In genomic region chr16:29638751-29639150, GRCh38 we compare ENCODE assay signal across 4 cellular contexts. TPM values are rescaled to one million over a fixed set of nuclear protein-coding genes. Genes with fewer than 3 reads are reported as not detected.
"Had no signal": no experiment of that assay in that cellular context is flagged by ENCODE, and none has a peak within 500 bp of the region (broad histone marks: within the 10 kb centered on the region; RNA-seq: fewer than 3 reads in every experiment).

No MANE protein-coding gene starts in this region.

RNA-seq across cellular contexts. Expression of gene SPN, which starts 24.3 kb away (rescaled TPM):
- total RNA-seq: PC-3, RPMI7951, SJSA1, SK-MEL-5 had no signal
